1 cellular context compared by ENCODE assay signal in the genomic region with DNA sequence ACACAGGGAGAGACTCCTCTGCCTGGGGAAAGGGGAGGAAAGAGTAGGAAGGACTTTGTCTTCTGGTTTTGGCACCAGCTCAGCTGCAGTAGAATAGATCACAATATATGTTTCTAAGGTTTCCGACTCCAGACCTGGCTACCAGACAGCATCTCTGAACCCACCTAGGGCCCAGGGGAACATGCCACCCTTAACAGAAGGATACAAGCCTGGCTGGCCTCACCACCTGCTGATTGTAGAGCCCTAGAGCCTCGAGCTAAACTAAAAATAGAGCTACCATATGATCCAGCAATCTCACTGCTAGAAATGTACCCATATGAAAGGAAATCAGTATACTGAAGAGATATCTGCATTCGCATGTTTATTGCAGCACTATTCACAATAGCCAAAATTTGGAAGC.
TF ChIP-seq lines count a peak whose summit lies in the region.

No MANE protein-coding gene starts in this region.

TF ChIP-seq in IMR-90, 13 proteins besides CTCF, POLR2A, EP300 and RAD21:
- no peak for TF ChIP-seq MXI1 (IDR thresholded peaks at IDR 0.05; ENCODE audit: borderline replicate concordance, low read depth, low read length)
- TF ChIP-seq CHD1 (IDR thresholded peaks at IDR 0.05; ENCODE audit: low read depth, low read length): no peak
- no peak for TF ChIP-seq NFE2L2 (IDR thresholded peaks at IDR 0.05; ENCODE audit: low read depth, low read length)
- no peak for TF ChIP-seq ELK1 (IDR thresholded peaks at IDR 0.05; ENCODE audit: borderline replicate concordance, low read depth, low read length)
- TF ChIP-seq, protein P1, sequence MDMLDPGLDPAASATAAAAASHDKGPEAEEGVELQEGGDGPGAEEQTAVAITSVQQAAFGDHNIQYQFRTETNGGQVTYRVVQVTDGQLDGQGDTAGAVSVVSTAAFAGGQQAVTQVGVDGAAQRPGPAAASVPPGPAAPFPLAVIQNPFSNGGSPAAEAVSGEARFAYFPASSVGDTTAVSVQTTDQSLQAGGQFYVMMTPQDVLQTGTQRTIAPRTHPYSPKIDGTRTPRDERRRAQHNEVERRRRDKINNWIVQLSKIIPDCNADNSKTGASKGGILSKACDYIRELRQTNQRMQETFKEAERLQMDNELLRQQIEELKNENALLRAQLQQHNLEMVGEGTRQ (IDR thresholded peaks at IDR 0.05; ENCODE audit: low read depth, low read length): no peak
- TF ChIP-seq CEBPB (IDR thresholded peaks at IDR 0.05; ENCODE audit: low read depth, low read length): no peak
- no peak for TF ChIP-seq RCOR1 (IDR thresholded peaks at IDR 0.05; ENCODE audit: insufficient replicate concordance, low read length)
- no peak for TF ChIP-seq FOS (IDR thresholded peaks at IDR 0.05; ENCODE audit: low read depth, low read length)
- TF ChIP-seq SMC3 (IDR thresholded peaks at IDR 0.05; ENCODE audit: low read depth, low read length): no peak
- no peak for TF ChIP-seq RFX5 (IDR thresholded peaks at IDR 0.05; ENCODE audit: low read depth, low read length)
- TF ChIP-seq MAFK (IDR thresholded peaks at IDR 0.05; ENCODE audit: low read depth, low read length): no peak
- no peak for TF ChIP-seq MAZ (IDR thresholded peaks at IDR 0.05; ENCODE audit: borderline replicate concordance, low read depth, low read length)
- no peak for TF ChIP-seq BHLHE40 (IDR thresholded peaks at IDR 0.05; ENCODE audit: low read depth, low read length)
